In the genomic region with DNA sequence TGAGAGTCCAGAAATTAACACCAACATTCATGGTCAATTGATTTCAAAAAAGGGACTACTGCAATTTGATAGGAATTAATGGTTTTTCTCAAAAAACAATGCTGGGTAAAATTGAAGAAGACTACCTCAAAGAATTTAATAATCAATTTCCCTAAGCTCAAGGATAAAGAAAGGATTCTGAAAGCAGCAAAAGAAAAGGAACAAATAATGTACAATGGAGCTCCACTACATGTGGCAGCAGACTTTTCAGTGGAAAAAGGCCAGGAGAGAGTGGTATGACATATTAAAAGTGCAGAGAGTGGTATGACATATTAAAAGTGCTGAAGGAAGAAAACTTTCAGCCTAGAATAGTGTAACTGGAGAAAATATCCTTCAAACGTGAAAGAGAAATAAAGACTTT, we compare ENCODE assay signal across 1 cellular context.
TF ChIP-seq lines count a peak whose summit lies in the region.

No MANE protein-coding gene starts in this region.

TF ChIP-seq in A549, 52 proteins besides CTCF, POLR2A, EP300 and RAD21 (continued from another document):
- TF ChIP-seq, protein P1, sequence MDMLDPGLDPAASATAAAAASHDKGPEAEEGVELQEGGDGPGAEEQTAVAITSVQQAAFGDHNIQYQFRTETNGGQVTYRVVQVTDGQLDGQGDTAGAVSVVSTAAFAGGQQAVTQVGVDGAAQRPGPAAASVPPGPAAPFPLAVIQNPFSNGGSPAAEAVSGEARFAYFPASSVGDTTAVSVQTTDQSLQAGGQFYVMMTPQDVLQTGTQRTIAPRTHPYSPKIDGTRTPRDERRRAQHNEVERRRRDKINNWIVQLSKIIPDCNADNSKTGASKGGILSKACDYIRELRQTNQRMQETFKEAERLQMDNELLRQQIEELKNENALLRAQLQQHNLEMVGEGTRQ (IDR thresholded peaks at IDR 0.05) = no peak
- TF ChIP-seq PHF8 (IDR thresholded peaks at IDR 0.05; ENCODE audit: borderline replicate concordance, low read depth) (no peak), ZNF302 (CRISPR knock-in tag; IDR thresholded peaks at IDR 0.05) (no peak), HOXB13 (CRISPR knock-in tag; IDR thresholded peaks at IDR 0.05; ENCODE audit: low read depth) (no peak), MAFK (IDR thresholded peaks at IDR 0.05; ENCODE audit: partially characterized antibody) (no peak), HDAC2 (IDR thresholded peaks at IDR 0.05) (no peak), NPAS2 (CRISPR knock-in tag; IDR thresholded peaks at IDR 0.05; ENCODE audit: borderline replicate concordance) (no peak), FOSL2 (IDR thresholded peaks at IDR 0.05) (no peak), FOSL2 (CRISPR knock-in tag; IDR thresholded peaks at IDR 0.05) (no peak), EHF (CRISPR knock-in tag; IDR thresholded peaks at IDR 0.05) (no peak), KDM5A (IDR thresholded peaks at IDR 0.05) (no peak), JUN (IDR thresholded peaks at IDR 0.05) (no peak), TP53 (CRISPR knock-in tag; IDR thresholded peaks at IDR 0.05) (no peak), ZFP36 (IDR thresholded peaks at IDR 0.05; ENCODE audit: borderline replicate concordance, partially characterized antibody) (no peak), RARB (CRISPR knock-in tag; IDR thresholded peaks at IDR 0.05) (no peak), RCOR1 (IDR thresholded peaks at IDR 0.05; ENCODE audit: low read depth, low read length) (no peak)
- TF ChIP-seq, protein P2, sequence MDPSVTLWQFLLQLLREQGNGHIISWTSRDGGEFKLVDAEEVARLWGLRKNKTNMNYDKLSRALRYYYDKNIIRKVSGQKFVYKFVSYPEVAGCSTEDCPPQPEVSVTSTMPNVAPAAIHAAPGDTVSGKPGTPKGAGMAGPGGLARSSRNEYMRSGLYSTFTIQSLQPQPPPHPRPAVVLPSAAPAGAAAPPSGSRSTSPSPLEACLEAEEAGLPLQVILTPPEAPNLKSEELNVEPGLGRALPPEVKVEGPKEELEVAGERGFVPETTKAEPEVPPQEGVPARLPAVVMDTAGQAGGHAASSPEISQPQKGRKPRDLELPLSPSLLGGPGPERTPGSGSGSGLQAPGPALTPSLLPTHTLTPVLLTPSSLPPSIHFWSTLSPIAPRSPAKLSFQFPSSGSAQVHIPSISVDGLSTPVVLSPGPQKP (IDR thresholded peaks at IDR 0.05; ENCODE audit: low read depth, low read length) = no peak
- TF ChIP-seq, protein P3, sequence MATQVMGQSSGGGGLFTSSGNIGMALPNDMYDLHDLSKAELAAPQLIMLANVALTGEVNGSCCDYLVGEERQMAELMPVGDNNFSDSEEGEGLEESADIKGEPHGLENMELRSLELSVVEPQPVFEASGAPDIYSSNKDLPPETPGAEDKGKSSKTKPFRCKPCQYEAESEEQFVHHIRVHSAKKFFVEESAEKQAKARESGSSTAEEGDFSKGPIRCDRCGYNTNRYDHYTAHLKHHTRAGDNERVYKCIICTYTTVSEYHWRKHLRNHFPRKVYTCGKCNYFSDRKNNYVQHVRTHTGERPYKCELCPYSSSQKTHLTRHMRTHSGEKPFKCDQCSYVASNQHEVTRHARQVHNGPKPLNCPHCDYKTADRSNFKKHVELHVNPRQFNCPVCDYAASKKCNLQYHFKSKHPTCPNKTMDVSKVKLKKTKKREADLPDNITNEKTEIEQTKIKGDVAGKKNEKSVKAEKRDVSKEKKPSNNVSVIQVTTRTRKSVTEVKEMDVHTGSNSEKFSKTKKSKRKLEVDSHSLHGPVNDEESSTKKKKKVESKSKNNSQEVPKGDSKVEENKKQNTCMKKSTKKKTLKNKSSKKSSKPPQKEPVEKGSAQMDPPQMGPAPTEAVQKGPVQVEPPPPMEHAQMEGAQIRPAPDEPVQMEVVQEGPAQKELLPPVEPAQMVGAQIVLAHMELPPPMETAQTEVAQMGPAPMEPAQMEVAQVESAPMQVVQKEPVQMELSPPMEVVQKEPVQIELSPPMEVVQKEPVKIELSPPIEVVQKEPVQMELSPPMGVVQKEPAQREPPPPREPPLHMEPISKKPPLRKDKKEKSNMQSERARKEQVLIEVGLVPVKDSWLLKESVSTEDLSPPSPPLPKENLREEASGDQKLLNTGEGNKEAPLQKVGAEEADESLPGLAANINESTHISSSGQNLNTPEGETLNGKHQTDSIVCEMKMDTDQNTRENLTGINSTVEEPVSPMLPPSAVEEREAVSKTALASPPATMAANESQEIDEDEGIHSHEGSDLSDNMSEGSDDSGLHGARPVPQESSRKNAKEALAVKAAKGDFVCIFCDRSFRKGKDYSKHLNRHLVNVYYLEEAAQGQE (IDR thresholded peaks at IDR 0.05) = no peak
